Comparison of ENCODE assay signal across 12 cellular contexts in the genomic region with DNA sequence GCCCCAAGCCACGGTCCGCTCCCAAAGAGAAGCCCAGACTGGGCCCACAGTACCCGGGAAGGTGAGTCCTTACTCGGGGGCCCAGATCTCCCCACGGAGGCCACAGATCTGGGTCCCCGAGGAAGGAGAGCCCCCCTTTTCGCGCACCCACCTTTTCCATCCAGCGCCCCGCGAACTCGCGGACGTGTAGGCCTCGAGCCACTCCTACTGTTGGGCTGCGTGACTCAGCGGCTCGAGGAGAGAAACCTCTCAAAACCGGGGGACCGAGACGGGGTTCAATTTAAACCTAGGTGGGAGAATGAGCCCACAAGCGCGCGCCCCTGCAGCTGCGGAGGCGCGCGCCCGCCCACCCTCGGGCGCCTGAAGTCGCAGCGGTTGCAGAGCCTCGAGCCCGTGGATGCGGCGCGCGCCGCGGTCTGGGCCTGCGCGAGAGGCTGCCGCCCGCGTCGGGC. TPM values are rescaled to one million over a fixed set of nuclear protein-coding genes. Genes with fewer than 3 reads are reported as not detected.
DNase-seq lines count a peak whose midpoint lies in the region; ATAC-seq and TF ChIP-seq lines count a peak whose summit lies in the region.
"Had no signal": no experiment of that assay in that cellular context is flagged by ENCODE, and none has a peak within 500 bp of the region (broad histone marks: within the 10 kb centered on the region; RNA-seq: fewer than 3 reads in every experiment).

No MANE protein-coding gene starts in this region.

- H3K36me3 ChIP-seq in Peyer's patch (no peaks in the 10 kb centered on the region), right atrium auricular region (no peaks in the 10 kb centered on the region), Karpas-422 (ENCODE audit: insufficient read depth, low read length) (no peaks in the 10 kb centered on the region)

- H3K27me3 ChIP-seq in Peyer's patch = peaks cover 0 to 65% of the 10 kb centered on the region in 2 donors
- peaks cover 19 to 48% of the 10 kb centered on the region in 2 donors for H3K27me3 ChIP-seq in right atrium auricular region
- no peaks in the 10 kb centered on the region for H3K27me3 ChIP-seq in Karpas-422 (ENCODE audit: low read length)

- H3K79me2 ChIP-seq in Karpas-422 (ENCODE audit: low read length) = no peaks in the 10 kb centered on the region

- no peak overlapping the region for H3K9ac ChIP-seq in Karpas-422 (ENCODE audit: low read length)

- H2AFZ ChIP-seq in Karpas-422 (ENCODE audit: low read length) = no peak overlapping the region

- H3K4me1 ChIP-seq in Peyer's patch (peaks cover 0 to 24% (median 0%) of the 10 kb centered on the region in 4 donors), right atrium auricular region (peaks cover 0 to 26% of the 10 kb centered on the region in 2 donors), Karpas-422 (ENCODE audit: low read length) (no peaks in the 10 kb centered on the region)

- TF ChIP-seq CTCF in Peyer's patch (IDR thresholded peaks at IDR 0.05) = no peak
- TF ChIP-seq CTCF in right atrium auricular region (IDR thresholded peaks at IDR 0.05) = no peak

- H4K20me1 ChIP-seq in Karpas-422 (ENCODE audit: insufficient read depth, low read depth, low read length) = no peaks in the 10 kb centered on the region

- no peaks in the 10 kb centered on the region for H3K9me2 ChIP-seq in Karpas-422 (replicated peaks; ENCODE audit: insufficient read depth, low read length)

- H3K9me3 ChIP-seq in Peyer's patch = peaks cover 0 to 5% (median 0%) of the 10 kb centered on the region in 4 donors
- H3K9me3 ChIP-seq in right atrium auricular region = peaks cover 0 to 9% of the 10 kb centered on the region in 2 donors
- no peaks in the 10 kb centered on the region for H3K9me3 ChIP-seq in Karpas-422 (ENCODE audit: low read length)

- H3K27ac ChIP-seq in Peyer's patch (no peak overlapping the region), right atrium auricular region (no peak overlapping the region), Karpas-422 (ENCODE audit: low read length) (no peak overlapping the region)

- TF ChIP-seq POLR2A in Peyer's patch (IDR thresholded peaks at IDR 0.05) = no peak

- H3K4me3 ChIP-seq in Peyer's patch (peak overlapping the region in 3 of 4 donors; percentile 33 to 42 (median 40)), right atrium auricular region (peak overlapping the region; percentile 19 to 42), Karpas-422 (ENCODE audit: low read length) (no peak overlapping the region)

- no peak for DNase-seq in Peyer's patch
- no peak for DNase-seq in right atrium auricular region (ENCODE audit: low spot score)
- peak; percentile 92 for DNase-seq in retina
- no peak for DNase-seq in NCI-H2227 treated with DMSO at 0.1 percent for 48 hours (lab: John Stamatoyannopoulos, UW)
- DNase-seq in Karpas-422 = no peak
- DNase-seq in amniotic stem cell (lab: John Stamatoyannopoulos, UW) = no peak
- DNase-seq: stimulated activated CD4-positive, alpha-beta T cell treated with anti-CD3 and anti-CD28 coated beads, Interleukin-4, amount 100 ng/mL, for 24 hours had no signal

- no peak overlapping the region for H3K4me2 ChIP-seq in Karpas-422 (ENCODE audit: low read depth, low read length, poor library complexity, severe bottlenecking)

- peak; percentile 6 for ATAC-seq in GM18511 (IDR thresholded peaks at IDR 0.05; ENCODE audit: unreplicated experiment)
- ATAC-seq in GM21367 (IDR thresholded peaks at IDR 0.05; ENCODE audit: unreplicated experiment) = no peak
- ATAC-seq: activated CD4-positive, CD25-positive, alpha-beta regulatory T cell treated with anti-CD3 and anti-CD28 coated beads, Interleukin-2, amount 50 U/mL, for 24 hours had no signal

RNA-seq across cellular contexts. Expression of a gene that starts 6.3 kb away (rescaled TPM):
- total RNA-seq in Peyer's patch (not detected), right atrium auricular region (not detected)
- not detected in 2 replicates for total RNA-seq in Karpas-422 (2014; rRNA removed; shearing (Covaris generic); ENCODE audit: low replicate concordance)
- total RNA-seq: fibroblast of lung, mesenteric fat pad had no signal

RNA-seq across cellular contexts. Expression of a gene that starts 29.4 kb away (rescaled TPM):
- total RNA-seq in Peyer's patch = not detected
- not detected for total RNA-seq in right atrium auricular region
- not detected in 2 replicates for total RNA-seq in Karpas-422 (2014; rRNA removed; shearing (Covaris generic); ENCODE audit: low replicate concordance)
- total RNA-seq: fibroblast of lung had no signal
